Comparison of ENCODE assay signal across 9 cellular contexts in the genomic region with DNA sequence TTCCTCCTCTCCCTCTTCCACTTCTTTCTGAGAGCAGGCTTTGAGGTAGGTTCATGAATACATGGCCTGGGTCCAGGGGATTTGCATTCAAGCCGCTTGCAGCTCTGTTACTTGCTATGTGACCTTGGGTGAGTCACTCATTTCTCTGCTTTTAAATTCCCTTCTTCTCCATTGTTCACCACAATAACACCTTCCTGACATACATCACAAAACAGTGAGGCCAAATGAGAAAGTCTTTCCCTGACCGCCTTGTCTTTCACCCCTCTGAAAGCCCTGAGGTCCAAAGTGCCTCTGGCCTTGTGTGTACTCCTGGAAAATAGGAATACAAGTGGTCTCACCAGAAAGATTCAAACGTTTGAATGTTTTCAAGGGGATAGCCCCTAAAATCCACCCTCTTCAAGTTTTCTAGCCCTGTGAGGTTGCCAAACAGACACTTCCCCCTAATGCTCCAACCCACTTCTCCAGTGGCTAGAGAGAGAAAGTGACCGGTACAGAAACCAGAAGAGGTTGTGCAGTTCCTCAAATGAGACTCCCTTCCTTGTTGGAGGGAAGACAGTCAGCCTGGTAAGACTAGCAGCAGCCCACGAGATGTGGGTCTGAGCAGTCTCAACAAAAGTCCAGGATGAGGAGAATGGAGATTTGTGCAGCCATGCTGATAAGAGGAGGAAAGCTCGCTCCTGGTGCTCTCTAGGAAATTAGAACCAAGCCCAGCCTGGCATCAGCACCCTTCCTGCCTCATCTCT.
DNase-seq lines count a peak whose midpoint lies in the region; ATAC-seq, FAIRE-seq and TF ChIP-seq lines count a peak whose summit lies in the region.
"Had no signal": no experiment of that assay in that cellular context is flagged by ENCODE, and none has a peak within 500 bp of the region (broad histone marks: within the 10 kb centered on the region; RNA-seq: fewer than 3 reads in every experiment).

No MANE protein-coding gene starts in this region.

- H3K4me1 ChIP-seq in NT2/D1 (ENCODE audit: insufficient read depth, insufficient read length) (peaks cover 6% of the 10 kb centered on the region), endothelial cell of umbilical vein (ENCODE audit: control insufficient read depth, extremely low read depth, insufficient read depth, low read length) (peaks cover 45% of the 10 kb centered on the region)

- peak overlapping the region; percentile 97 for H3K27ac ChIP-seq in endothelial cell of umbilical vein (ENCODE audit: insufficient read depth, low read depth, low read length)

- ATAC-seq in natural killer cell (peak in 2 of 3 donors; percentile 40 to 49), GM18498 (IDR thresholded peaks at IDR 0.05; ENCODE audit: unreplicated experiment) (no peak)

- H2AFZ ChIP-seq in endothelial cell of umbilical vein (ENCODE audit: low read depth, low read length): peak overlapping the region; percentile 16

- H3K36me3 ChIP-seq in NT2/D1 (ENCODE audit: insufficient read depth, insufficient read length, low read length): no peaks in the 10 kb centered on the region
- no peaks in the 10 kb centered on the region for H3K36me3 ChIP-seq in endothelial cell of umbilical vein (ENCODE audit: control insufficient read depth in 2 of 2, extremely low read depth in 1 of 2, insufficient read depth in 2 of 2, low read length in 2 of 2)

- TF ChIP-seq CTCF in endothelial cell of umbilical vein (IDR thresholded peaks at IDR 0.05; ENCODE audit: extremely low read depth in 1 of 2, insufficient read depth in 1 of 2, low read depth in 1 of 2, low read length in 2 of 2) (no peak), natural killer cell (IDR thresholded peaks at IDR 0.05) (no peak)

- H3K9ac ChIP-seq in NT2/D1 (ENCODE audit: insufficient read length, low read depth) (peak overlapping the region; percentile 78), endothelial cell of umbilical vein (replicated peaks; ENCODE audit: extremely low read depth, insufficient read depth, low read length) (peak overlapping the region; percentile 89)

- H3K4me3 Mint-ChIP-seq in natural killer cell: peak overlapping the region; percentile 4

- TF ChIP-seq POLR2A in endothelial cell of umbilical vein (IDR thresholded peaks at IDR 0.05; ENCODE audit: low read depth, low read length): no peak

- peaks cover 5% of the 10 kb centered on the region for H3K27me3 ChIP-seq in NT2/D1 (ENCODE audit: insufficient read depth, insufficient read length)
- H3K27me3 ChIP-seq in endothelial cell of umbilical vein (ENCODE audit: control insufficient read depth in 2 of 2, insufficient read depth in 2 of 2, low read length in 2 of 2): no peaks in the 10 kb centered on the region

- peak; percentile 93 for FAIRE-seq in endothelial cell of umbilical vein (lab: Jason Lieb, UNC)
- FAIRE-seq: K562 had no signal

- H3K27me3 Mint-ChIP-seq in natural killer cell (ENCODE audit: low read depth in 2 of 2): peaks cover 10 to 14% of the 10 kb centered on the region in 2 donors

- intact Hi-C loops in endothelial cell of umbilical vein (cut with micrococcal nuclease) (loop anchor here (1.0 to 2.0 kb wide), 10 partner anchors 12 to 1204 kb away; a partner anchor contains a TSS), natural killer cell (cut with micrococcal nuclease) (no loop called here)

- H3K4me1 Mint-ChIP-seq in natural killer cell: no peaks in the 10 kb centered on the region

- no peaks in the 10 kb centered on the region for H3K79me2 ChIP-seq in endothelial cell of umbilical vein (ENCODE audit: control insufficient read depth, insufficient read depth, low read length)

- H3K9me1 ChIP-seq in endothelial cell of umbilical vein (replicated peaks; ENCODE audit: control insufficient read depth, extremely low read depth, insufficient read depth, low read length): no peaks in the 10 kb centered on the region

- H3K36me3 Mint-ChIP-seq in natural killer cell: no peaks in the 10 kb centered on the region

- peak overlapping the region; percentile 60 for H3K4me3 ChIP-seq in NT2/D1 (ENCODE audit: insufficient read length, low read depth)
- H3K4me3 ChIP-seq in endothelial cell of umbilical vein (replicated peaks in 1 of 3; ENCODE audit: insufficient read depth in 1 of 3, low read depth in 1 of 3, low read length in 3 of 3): peak overlapping the region in 1 of 3 experiments; percentile 9
- H3K4me3 ChIP-seq: K562 had no signal

- peak overlapping the region; percentile 56 for H3K4me2 ChIP-seq in endothelial cell of umbilical vein (ENCODE audit: insufficient read depth, low read length)

- peak overlapping the region in 1 of 2 donors; percentile 29 for H3K27ac Mint-ChIP-seq in natural killer cell

- BruUV-seq in endothelial cell of umbilical vein (replicated peaks; lab: Mats Ljungman, UMichigan): no TSS peak

- dilution Hi-C loops in endothelial cell of umbilical vein (cut with MboI; ENCODE audit: extremely low pct_ligation_motif_present, low sequenced_read_pairs): no loop called here

- no peaks in the 10 kb centered on the region for H4K20me1 ChIP-seq in endothelial cell of umbilical vein (replicated peaks; ENCODE audit: control insufficient read depth, extremely low read depth, insufficient read depth, low read length)

- DNase-seq in ELR (ENCODE audit: low read depth): peak; percentile 96
- peak; percentile 46 for DNase-seq in NT2/D1 (ENCODE audit: low read depth, low spot score)
- peak; percentile 89 for DNase-seq in endothelial cell of umbilical vein (ENCODE audit: low read depth, low spot score)
- DNase-seq in natural killer cell: no peak
- DNase-seq in NCI-H146 treated with DMSO at 0.1 percent for 48 hours (lab: John Stamatoyannopoulos, UW; ENCODE audit: unreplicated experiment): no peak
- DNase-seq in NCI-H146 (lab: John Stamatoyannopoulos, UW): no peak
- no peak for DNase-seq in COR-L47 (lab: John Stamatoyannopoulos, UW)

- CTCF ChIA-PET in endothelial cell of umbilical vein (lab: Charles Lee): interaction anchor here (0.8 to 3.0 kb wide), 8 partner anchors 12 to 1208 kb away, joined by 3 to 21 read pairs (median 6); no protein-coding TSS in a partner anchor

- POLR2A ChIA-PET in endothelial cell of umbilical vein (lab: Charles Lee): interaction anchor here (0.5 to 2.2 kb wide), 5 partner anchors 11 to 1211 kb away, joined by 3 to 8 read pairs (median 6); no protein-coding TSS in a partner anchor

- H3K9me3 ChIP-seq in NT2/D1 (ENCODE audit: insufficient read depth, low read length) (no peaks in the 10 kb centered on the region), endothelial cell of umbilical vein (replicated peaks; ENCODE audit: control insufficient read depth, insufficient read depth, low read length) (no peaks in the 10 kb centered on the region)

- no peaks in the 10 kb centered on the region for H3K9me3 Mint-ChIP-seq in natural killer cell

TF ChIP-seq in endothelial cell of umbilical vein, 7 proteins besides CTCF, POLR2A, EP300 and RAD21:
- no peak for TF ChIP-seq MYC (IDR thresholded peaks at IDR 0.05; ENCODE audit: low read depth, low read length)
- TF ChIP-seq JUN (IDR thresholded peaks at IDR 0.05; ENCODE audit: borderline replicate concordance, insufficient read depth, insufficient read length, low read depth): peak; percentile 79
- peak; percentile 88 for TF ChIP-seq FOS (IDR thresholded peaks at IDR 0.05; ENCODE audit: borderline replicate concordance, insufficient read depth, low read length)
- TF ChIP-seq, protein P1, sequence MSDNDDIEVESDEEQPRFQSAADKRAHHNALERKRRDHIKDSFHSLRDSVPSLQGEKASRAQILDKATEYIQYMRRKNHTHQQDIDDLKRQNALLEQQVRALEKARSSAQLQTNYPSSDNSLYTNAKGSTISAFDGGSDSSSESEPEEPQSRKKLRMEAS (IDR thresholded peaks at IDR 0.05; ENCODE audit: insufficient read depth, insufficient read length): no peak

Comparison
In these comparisons a context has a peak if more than half of its experiments do, and no peak if none do; other contexts are left out.
1. DNase-seq: peak in ELR (single experiment), NT2/D1 (single experiment) and endothelial cell of umbilical vein (single experiment); none in natural killer cell (single experiment), NCI-H146 treated with DMSO at 0.1 percent for 48 hours (single experiment), NCI-H146 (single experiment) and COR-L47 (single experiment).